ENCODE assay signal across 1 cellular context in the genomic region with DNA sequence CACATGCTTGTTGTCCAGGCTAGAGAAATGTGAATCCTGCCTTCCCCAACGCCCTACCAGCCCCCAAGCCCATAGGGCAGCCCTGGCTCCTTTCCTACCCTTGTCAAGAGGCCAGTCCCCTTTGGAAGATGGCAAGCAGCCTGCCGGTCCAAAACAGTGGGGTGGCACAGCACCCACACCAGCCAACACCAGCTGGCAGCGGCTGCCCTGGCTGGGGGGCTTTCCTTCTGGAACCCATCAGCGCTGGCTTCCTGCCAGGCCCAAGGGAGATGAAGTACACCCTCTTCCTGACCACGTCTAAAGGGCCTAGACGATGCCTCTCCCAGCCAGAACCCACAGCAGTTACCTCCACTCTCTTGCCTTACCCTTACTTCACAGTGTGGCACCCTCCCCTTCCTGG.
TF ChIP-seq lines count a peak whose summit lies in the region.

No MANE protein-coding gene starts in this region.

TF ChIP-seq in GM12878, 131 proteins besides CTCF, POLR2A, EP300 and RAD21:
- TF ChIP-seq, protein P1, sequence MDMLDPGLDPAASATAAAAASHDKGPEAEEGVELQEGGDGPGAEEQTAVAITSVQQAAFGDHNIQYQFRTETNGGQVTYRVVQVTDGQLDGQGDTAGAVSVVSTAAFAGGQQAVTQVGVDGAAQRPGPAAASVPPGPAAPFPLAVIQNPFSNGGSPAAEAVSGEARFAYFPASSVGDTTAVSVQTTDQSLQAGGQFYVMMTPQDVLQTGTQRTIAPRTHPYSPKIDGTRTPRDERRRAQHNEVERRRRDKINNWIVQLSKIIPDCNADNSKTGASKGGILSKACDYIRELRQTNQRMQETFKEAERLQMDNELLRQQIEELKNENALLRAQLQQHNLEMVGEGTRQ (IDR thresholded peaks at IDR 0.05; ENCODE audit: borderline replicate concordance, low read depth, low read length), result no peak
- 0 out of 2 replicates have a peak, but pooled peaks have one; percentile 15 for TF ChIP-seq TCF3 (IDR thresholded peaks at IDR 0.05; ENCODE audit: borderline replicate concordance, insufficient read depth, low read depth, low read length)
